ENCODE assay signal across 15 cellular contexts in the genomic region with DNA sequence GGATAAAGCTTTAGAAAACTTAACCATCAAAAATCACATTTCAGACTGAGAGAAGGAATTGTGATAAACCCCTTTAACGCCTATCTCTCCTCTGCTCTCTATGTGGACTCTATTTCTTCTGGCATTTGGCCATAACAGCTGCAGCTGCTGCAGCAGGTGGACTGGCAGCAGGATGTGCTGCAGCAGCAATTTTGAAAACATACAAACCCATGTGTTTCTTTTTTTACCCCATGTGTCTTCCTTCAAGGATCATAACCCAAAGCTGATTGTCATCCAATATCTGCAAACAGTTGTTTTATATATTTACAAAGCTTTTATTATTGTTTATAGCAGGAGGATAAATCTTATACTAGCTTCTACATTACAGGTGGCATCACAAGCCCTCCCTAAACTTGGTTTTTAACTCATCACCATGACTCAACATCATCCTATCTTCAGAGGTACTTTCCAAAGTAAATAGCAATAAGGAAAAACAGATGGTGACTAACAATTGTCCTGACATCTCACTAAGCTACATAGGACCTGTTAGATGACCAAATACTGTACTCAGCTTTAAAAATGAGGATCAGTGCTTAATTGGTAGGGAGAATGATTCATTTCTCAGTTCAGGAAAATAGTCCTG. TPM values are rescaled to one million over a fixed set of nuclear protein-coding genes. Genes with fewer than 3 reads are reported as not detected.
DNase-seq lines count a peak whose midpoint lies in the region; ATAC-seq, FAIRE-seq and TF ChIP-seq lines count a peak whose summit lies in the region.
"Had no signal": no experiment of that assay in that cellular context is flagged by ENCODE, and none has a peak within 500 bp of the region (broad histone marks: within the 10 kb centered on the region; RNA-seq: fewer than 3 reads in every experiment).

No MANE protein-coding gene starts in this region.

- ATAC-seq in activated T-cell treated with anti-CD3 and anti-CD28 coated beads, Interleukin-2, amount 50 U/mL, for 72 hours (replicated peaks in 1 of 2), result peak; percentile 55 to 81
- peak; percentile 45 to 79 for ATAC-seq in stimulated activated naive B cell treated with anti-CD40 and anti-IgM and Interleukin-4, amounts not matched to agents 10 μg/mL and 1 μg/mL and 100 μg/mL, for 72 hours (replicated peaks)
- ATAC-seq in left ventricle myocardium superior (no peak), HG03378 (IDR thresholded peaks at IDR 0.05; ENCODE audit: unreplicated experiment) (no peak)
- no peak for ATAC-seq in CD8-positive, alpha-beta T cell
- ATAC-seq: GM12878 had no signal

- no peak for DNase-seq in activated T-cell treated with anti-CD3 and anti-CD28 coated beads, Interleukin-2, amount 50 U/mL, for 72 hours
- DNase-seq in activated T-cell treated with anti-CD3 and anti-CD28 coated beads for 4 hours (no peak), NCI-H2029 treated with DMSO at 0.1 percent for 48 hours (lab: John Stamatoyannopoulos, UW) (peak; percentile 31), astrocyte (ENCODE audit: low read depth) (peak; percentile 35), left ventricle myocardium superior (no peak)
- DNase-seq in stimulated activated naive B cell treated with anti-CD40 and anti-IgM and Interleukin-4, amounts not matched to agents 10 μg/mL and 1 μg/mL and 100 μg/mL, for 72 hours, result no peak
- DNase-seq in CD8-positive, alpha-beta T cell, result no peak
- DNase-seq: activated CD8-positive, alpha-beta memory T cell treated with anti-CD3 and anti-CD28 coated beads for 24 hours; amygdala; NCI-H2227 treated with DMSO at 0.1 percent for 48 hours had no signal

- peaks cover 0 to 1% of the 10 kb centered on the region in 2 donors for H3K9me3 Mint-ChIP-seq in activated T-cell treated with anti-CD3 and anti-CD28 coated beads, Interleukin-2, amount 50 U/mL, for 72 hours
- H3K9me3 Mint-ChIP-seq in astrocyte (ENCODE audit: unreplicated experiment), result peaks cover 3% of the 10 kb centered on the region
- peaks cover 0 to 1% of the 10 kb centered on the region in 2 donors for H3K9me3 Mint-ChIP-seq in stimulated activated naive B cell treated with anti-CD40 and anti-IgM and Interleukin-4, amounts not matched to agents 10 μg/mL and 1 μg/mL and 100 μg/mL, for 72 hours
- H3K9me3 Mint-ChIP-seq in CD8-positive, alpha-beta T cell, result no peaks in the 10 kb centered on the region
- H3K9me3 Mint-ChIP-seq: T-helper 1 cell treated with Interleukin-12 subunit alpha and Interleukin-12 subunit beta and Interleukin-4 antibody, amounts not matched to agents 30 μg/mL and 1 μg/mL, for 36 hours had no signal

- CTCF ChIA-PET in CD8-positive, alpha-beta T cell (lab: Charles Lee), result interaction anchor here (1.3 kb wide), 1 partner anchor 110 kb away, joined by 8 read pairs; no protein-coding TSS in a partner anchor

- H3K4me1 Mint-ChIP-seq in activated T-cell treated with anti-CD3 and anti-CD28 coated beads, Interleukin-2, amount 50 U/mL, for 72 hours (ENCODE audit: low read depth), result peaks cover 7% of the 10 kb centered on the region
- no peaks in the 10 kb centered on the region for H3K4me1 Mint-ChIP-seq in astrocyte (ENCODE audit: low read depth, unreplicated experiment)
- peaks cover 8 to 19% of the 10 kb centered on the region in 2 donors for H3K4me1 Mint-ChIP-seq in stimulated activated naive B cell treated with anti-CD40 and anti-IgM and Interleukin-4, amounts not matched to agents 10 μg/mL and 1 μg/mL and 100 μg/mL, for 72 hours
- peaks cover 8% of the 10 kb centered on the region for H3K4me1 Mint-ChIP-seq in CD8-positive, alpha-beta T cell (ENCODE audit: low read depth)

- H4K20me1 ChIP-seq in astrocyte (ENCODE audit: insufficient read depth, low read length), result no peaks in the 10 kb centered on the region

- POLR2A ChIA-PET in CD8-positive, alpha-beta T cell (lab: Charles Lee), result interaction anchor here (1.1 kb wide), 1 partner anchor 96 kb away, joined by 3 read pairs; no protein-coding TSS in a partner anchor

- H3K36me3 ChIP-seq in astrocyte (ENCODE audit: insufficient read depth, low read length), result no peaks in the 10 kb centered on the region
- H3K36me3 ChIP-seq in CD8-positive, alpha-beta T cell (ENCODE audit: insufficient read depth, low read length), result no peaks in the 10 kb centered on the region

- no peak overlapping the region for H3K4me2 ChIP-seq in astrocyte (ENCODE audit: low read length)

- no peak for TF ChIP-seq CTCF in astrocyte (IDR thresholded peaks at IDR 0.05; ENCODE audit: insufficient read depth, low read depth, low read length)
- no peak for TF ChIP-seq CTCF in CD8-positive, alpha-beta T cell (IDR thresholded peaks at IDR 0.05)

- no peaks in the 10 kb centered on the region for H3K4me1 ChIP-seq in astrocyte (ENCODE audit: insufficient read depth, low read length)
- H3K4me1 ChIP-seq in CD8-positive, alpha-beta T cell (ENCODE audit: insufficient read depth, low read length), result no peaks in the 10 kb centered on the region

- H3K27ac ChIP-seq in astrocyte (ENCODE audit: low read depth, low read length), result no peak overlapping the region
- H3K27ac ChIP-seq in CD8-positive, alpha-beta T cell (ENCODE audit: low read depth, low read length), result no peak overlapping the region
- H3K27ac ChIP-seq: HL-60 had no signal

- no peak overlapping the region for H3K27ac Mint-ChIP-seq in activated T-cell treated with anti-CD3 and anti-CD28 coated beads, Interleukin-2, amount 50 U/mL, for 72 hours
- no peak overlapping the region for H3K27ac Mint-ChIP-seq in astrocyte (ENCODE audit: unreplicated experiment)
- no peak overlapping the region for H3K27ac Mint-ChIP-seq in stimulated activated naive B cell treated with anti-CD40 and anti-IgM and Interleukin-4, amounts not matched to agents 10 μg/mL and 1 μg/mL and 100 μg/mL, for 72 hours
- H3K27ac Mint-ChIP-seq in CD8-positive, alpha-beta T cell, result no peak overlapping the region
- H3K27ac Mint-ChIP-seq: T-helper 1 cell treated with Interleukin-12 subunit alpha and Interleukin-12 subunit beta and Interleukin-4 antibody, amounts not matched to agents 30 μg/mL and 1 μg/mL, for 36 hours had no signal

- H3K9ac ChIP-seq in astrocyte (ENCODE audit: low read length), result no peak overlapping the region

- no peaks in the 10 kb centered on the region for H3K36me3 Mint-ChIP-seq in activated T-cell treated with anti-CD3 and anti-CD28 coated beads, Interleukin-2, amount 50 U/mL, for 72 hours (ENCODE audit: insufficient read depth in 2 of 2)
- H3K36me3 Mint-ChIP-seq in astrocyte (ENCODE audit: low read depth, unreplicated experiment), result peaks cover 2% of the 10 kb centered on the region
- no peaks in the 10 kb centered on the region for H3K36me3 Mint-ChIP-seq in stimulated activated naive B cell treated with anti-CD40 and anti-IgM and Interleukin-4, amounts not matched to agents 10 μg/mL and 1 μg/mL and 100 μg/mL, for 72 hours
- no peaks in the 10 kb centered on the region for H3K36me3 Mint-ChIP-seq in CD8-positive, alpha-beta T cell

- no peaks in the 10 kb centered on the region for H3K79me2 ChIP-seq in astrocyte (ENCODE audit: insufficient read depth, low read length)

- no peaks in the 10 kb centered on the region for H3K9me3 ChIP-seq in astrocyte (ENCODE audit: insufficient read depth, low read depth, low read length)
- H3K9me3 ChIP-seq in CD8-positive, alpha-beta T cell (ENCODE audit: low read length), result no peaks in the 10 kb centered on the region

- H2AFZ ChIP-seq in astrocyte (ENCODE audit: low read depth, low read length), result no peak overlapping the region

- peaks cover 7% of the 10 kb centered on the region for H3K27me3 Mint-ChIP-seq in activated T-cell treated with anti-CD3 and anti-CD28 coated beads, Interleukin-2, amount 50 U/mL, for 72 hours (ENCODE audit: low read depth)
- H3K27me3 Mint-ChIP-seq in astrocyte (ENCODE audit: low read depth, unreplicated experiment), result peaks cover 16% of the 10 kb centered on the region
- H3K27me3 Mint-ChIP-seq in stimulated activated naive B cell treated with anti-CD40 and anti-IgM and Interleukin-4, amounts not matched to agents 10 μg/mL and 1 μg/mL and 100 μg/mL, for 72 hours, result peaks cover 27 to 29% of the 10 kb centered on the region in 2 donors
- peaks cover 9% of the 10 kb centered on the region for H3K27me3 Mint-ChIP-seq in CD8-positive, alpha-beta T cell (ENCODE audit: low read depth)

- H3K4me3 ChIP-seq in astrocyte (ENCODE audit: insufficient read depth, low read depth, low read length), result no peak overlapping the region
- no peak overlapping the region for H3K4me3 ChIP-seq in CD8-positive, alpha-beta T cell (ENCODE audit: low read depth, low read length)
- H3K4me3 ChIP-seq: GM12878 had no signal

- H3K27me3 ChIP-seq in astrocyte (ENCODE audit: insufficient read depth, low read length), result no peaks in the 10 kb centered on the region
- H3K27me3 ChIP-seq in CD8-positive, alpha-beta T cell (ENCODE audit: insufficient read depth, low read length), result no peaks in the 10 kb centered on the region

- intact Hi-C loops in left ventricle myocardium superior (cut with micrococcal nuclease), result no loop called here
- intact Hi-C loops in CD8-positive, alpha-beta T cell (cut with DNase I, micrococcal nuclease), result no loop called here

- H3K4me3 Mint-ChIP-seq in activated T-cell treated with anti-CD3 and anti-CD28 coated beads, Interleukin-2, amount 50 U/mL, for 72 hours, result no peak overlapping the region
- no peak overlapping the region for H3K4me3 Mint-ChIP-seq in astrocyte (ENCODE audit: unreplicated experiment)
- H3K4me3 Mint-ChIP-seq in stimulated activated naive B cell treated with anti-CD40 and anti-IgM and Interleukin-4, amounts not matched to agents 10 μg/mL and 1 μg/mL and 100 μg/mL, for 72 hours, result no peak overlapping the region
- H3K4me3 Mint-ChIP-seq in CD8-positive, alpha-beta T cell, result no peak overlapping the region
- H3K4me3 Mint-ChIP-seq: T-helper 1 cell treated with Interleukin-12 subunit alpha and Interleukin-12 subunit beta and Interleukin-4 antibody, amounts not matched to agents 30 μg/mL and 1 μg/mL, for 36 hours had no signal

- FAIRE-seq in astrocyte (lab: Jason Lieb, UNC), result no peak
- FAIRE-seq: GM12878 had no signal

RNA-seq across cellular contexts. Expression of a gene that starts 14.5 kb away (rescaled TPM):
- not detected for total RNA-seq in activated T-cell treated with anti-CD3 and anti-CD28 coated beads, Interleukin-2, amount 50 U/mL, for 72 hours
- total RNA-seq in astrocyte (not detected in 2 replicates), left ventricle myocardium superior (not detected)
- not detected for total RNA-seq in CD8-positive, alpha-beta T cell
- total RNA-seq: GM12878, temporal lobe had no signal

RNA-seq across cellular contexts. Expression of a gene that starts 20.3 kb away (rescaled TPM):
- total RNA-seq in activated T-cell treated with anti-CD3 and anti-CD28 coated beads, Interleukin-2, amount 50 U/mL, for 72 hours, result not detected
- not detected in 2 replicates for total RNA-seq in astrocyte
- not detected for total RNA-seq in left ventricle myocardium superior
- not detected for total RNA-seq in CD8-positive, alpha-beta T cell
- total RNA-seq: GM12878, temporal lobe had no signal

RNA-seq across cellular contexts. Expression of a gene that starts 22.3 kb away (rescaled TPM):
- not detected for total RNA-seq in activated T-cell treated with anti-CD3 and anti-CD28 coated beads, Interleukin-2, amount 50 U/mL, for 72 hours
- total RNA-seq in astrocyte (not detected in 2 replicates), left ventricle myocardium superior (not detected)
- not detected for total RNA-seq in CD8-positive, alpha-beta T cell
- total RNA-seq: GM12878, temporal lobe had no signal

RNA-seq across cellular contexts. Expression of a gene that starts 25.8 kb away (rescaled TPM):
- not detected for total RNA-seq in activated T-cell treated with anti-CD3 and anti-CD28 coated beads, Interleukin-2, amount 50 U/mL, for 72 hours
- total RNA-seq in astrocyte (not detected in 2 replicates), left ventricle myocardium superior (not detected)
- total RNA-seq in CD8-positive, alpha-beta T cell, result not detected
- total RNA-seq: GM12878, temporal lobe had no signal

RNA-seq across cellular contexts. Expression of a gene that starts 27.2 kb away (rescaled TPM):
- not detected for total RNA-seq in activated T-cell treated with anti-CD3 and anti-CD28 coated beads, Interleukin-2, amount 50 U/mL, for 72 hours
- total RNA-seq in astrocyte (not detected in 2 replicates), left ventricle myocardium superior (not detected)
- not detected for total RNA-seq in CD8-positive, alpha-beta T cell
- total RNA-seq: GM12878, temporal lobe had no signal

Comparison
In these comparisons a context has a peak if more than half of its experiments do, and no peak if none do; other contexts are left out.
1. ATAC-seq: peak in activated T-cell treated with anti-CD3 and anti-CD28 coated beads, Interleukin-2, amount 50 U/mL, for 72 hours (2 of 2) and stimulated activated naive B cell treated with anti-CD40 and anti-IgM and Interleukin-4, amounts not matched to agents 10 μg/mL and 1 μg/mL and 100 μg/mL, for 72 hours (2 of 2); none in left ventricle myocardium superior (single experiment), HG03378 (single experiment) and CD8-positive, alpha-beta T cell (single experiment).
2. DNase-seq: peak in NCI-H2029 treated with DMSO at 0.1 percent for 48 hours (single experiment) and astrocyte (single experiment); none in activated T-cell treated with anti-CD3 and anti-CD28 coated beads, Interleukin-2, amount 50 U/mL, for 72 hours (0 of 2), activated T-cell treated with anti-CD3 and anti-CD28 coated beads for 4 hours (single experiment), stimulated activated naive B cell treated with anti-CD40 and anti-IgM and Interleukin-4, amounts not matched to agents 10 μg/mL and 1 μg/mL and 100 μg/mL, for 72 hours (single experiment), left ventricle myocardium superior (single experiment) and CD8-positive, alpha-beta T cell (0 of 7).